ENCODE assay signal across 28 cellular contexts in the genomic region with DNA sequence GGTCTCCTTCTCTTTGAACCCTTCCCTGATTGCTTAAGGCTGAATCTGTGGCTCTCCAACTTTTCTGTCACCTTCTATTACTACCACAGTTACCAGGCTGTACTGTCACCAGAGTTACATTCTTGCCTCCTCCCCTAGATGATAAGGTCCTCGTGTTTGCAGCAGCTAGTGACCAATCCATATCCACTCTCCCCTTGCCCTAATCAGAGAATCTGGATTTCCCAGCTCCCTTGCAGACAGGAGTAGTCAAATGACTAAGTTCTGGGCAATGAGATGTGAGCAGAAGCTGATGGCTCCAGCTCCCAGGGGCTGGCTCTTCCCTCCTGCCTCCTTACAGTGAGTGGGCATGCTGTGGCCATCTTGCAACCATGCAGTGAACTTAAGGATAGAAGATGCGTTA.
"Had no signal": no experiment of that assay in that cellular context is flagged by ENCODE, and none has a peak within 500 bp of the region (broad histone marks: within the 10 kb centered on the region; RNA-seq: fewer than 3 reads in every experiment).

No MANE protein-coding gene starts in this region.

- H3K4me1 ChIP-seq: foreskin keratinocyte, gastroesophageal sphincter, heart left ventricle, left lung, neural progenitor cell, right lobe of liver, stomach, tibial artery, upper lobe of left lung had no signal

- H3K36me3 ChIP-seq: gastroesophageal sphincter, heart left ventricle, left lung, neural progenitor cell, ovary, right lobe of liver, stomach, tibial artery, upper lobe of left lung had no signal

- H2AFZ ChIP-seq: hepatocyte, neural progenitor cell had no signal

- H3K27me3 ChIP-seq: dorsolateral prefrontal cortex, gastroesophageal sphincter, heart left ventricle, hepatocyte, left lung, neural progenitor cell, ovary, right lobe of liver, stomach, tibial artery, upper lobe of left lung had no signal

- H3K9ac ChIP-seq: neural progenitor cell had no signal

- H3K4me2 ChIP-seq: hepatocyte, neural progenitor cell, smooth muscle cell had no signal

- FAIRE-seq: colon, islet of Langerhans, urothelium cell line had no signal

- H3K9me3 ChIP-seq: gastroesophageal sphincter, heart left ventricle, left lung, ovary, right lobe of liver, stomach, tibial artery, upper lobe of left lung had no signal

- H3K4me3 ChIP-seq: gastroesophageal sphincter, heart left ventricle, hepatocyte, left lung, neural progenitor cell, ovary, right lobe of liver, smooth muscle cell, stomach, tibial artery, upper lobe of left lung had no signal

- H3K27ac ChIP-seq: foreskin keratinocyte, gastroesophageal sphincter, heart left ventricle, hepatocyte, left lung, neural progenitor cell, ovary, right lobe of liver, stomach, tibial artery, upper lobe of left lung had no signal

- ATAC-seq: foreskin keratinocyte; gastroesophageal sphincter; heart left ventricle; left cardiac atrium; left lung; naive thymus-derived CD4-positive, alpha-beta T cell; right lobe of liver; stimulated activated effector memory CD8-positive, alpha-beta T cell treated with anti-CD3 and anti-CD28 coated beads, Interleukin-12 subunit alpha, Interleukin-12 subunit beta, amount 100 ng/mL, for 72 hours had no signal

- DNase-seq: effector CD4-positive, alpha-beta T cell; foreskin keratinocyte; left lung; mesenchymal stem cell; midbrain; naive thymus-derived CD4-positive, alpha-beta T cell; occipital lobe; retina; right lobe of liver; stimulated activated CD4-positive, alpha-beta T cell treated with anti-CD3 and anti-CD28 coated beads, Interleukin-12 subunit alpha, Interleukin-12 subunit beta, amount 100 ng/mL, for 4 hours; stimulated activated CD4-positive, alpha-beta T cell treated with anti-CD3 and anti-CD28 coated beads, Interleukin-1b, Interleukin-23, amount 100 ng/mL, for 48 hours; stimulated activated CD4-positive, alpha-beta T cell treated with anti-CD3 and anti-CD28 coated beads, Interleukin-4, amount 100 ng/mL, for 1 hour; stimulated activated naive CD4-positive, alpha-beta T cell treated with Interleukin-2 at 50 U/mL for 16 hours; stomach; tibial artery; upper lobe of left lung had no signal

- H3K79me2 ChIP-seq: hepatocyte had no signal
